Comparison of ENCODE assay signal across 8 cellular contexts in the genomic region with DNA sequence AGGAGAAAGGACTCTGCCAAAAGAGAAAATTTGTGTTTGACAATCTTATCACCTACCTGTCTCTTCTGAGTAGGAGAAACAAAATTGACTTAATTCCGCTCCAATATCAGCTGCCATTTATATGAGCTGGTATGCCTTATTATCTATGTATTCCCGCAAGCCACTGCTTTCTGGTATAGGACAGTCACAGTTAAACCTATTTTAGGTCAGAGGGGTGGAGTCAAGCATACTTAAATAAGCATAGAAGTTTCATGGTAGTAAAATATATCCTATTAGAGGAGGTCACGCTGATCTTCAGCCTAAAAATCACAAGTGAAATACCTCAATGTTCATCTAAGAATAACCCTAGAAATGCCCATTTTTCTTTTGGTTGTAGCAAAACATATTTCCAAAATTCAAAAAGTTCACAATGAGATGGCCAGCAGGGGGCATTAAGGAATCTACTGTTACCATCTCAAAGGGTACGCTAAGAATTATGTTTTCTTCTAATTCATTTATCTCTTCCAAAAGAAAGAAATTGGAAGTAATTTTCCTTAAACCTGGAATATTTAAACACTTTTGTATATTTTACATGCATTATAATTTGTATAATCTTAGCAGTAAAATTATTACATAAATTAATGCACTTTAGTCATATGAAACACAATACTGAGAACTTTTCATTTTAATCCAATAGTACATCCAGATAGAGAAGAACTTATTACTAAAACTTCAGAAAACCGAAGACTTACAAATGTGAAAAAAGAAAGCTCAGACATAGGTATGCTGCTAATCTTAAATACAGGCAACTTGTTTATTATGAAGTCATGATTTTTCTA. TPM values are rescaled to one million over a fixed set of nuclear protein-coding genes. Genes with fewer than 3 reads are reported as not detected.
DNase-seq lines count a peak whose midpoint lies in the region; ATAC-seq and TF ChIP-seq lines count a peak whose summit lies in the region.

No MANE protein-coding gene starts in this region.

- H3K36me3 ChIP-seq in skeletal muscle satellite cell (ENCODE audit: insufficient read depth, low read length) = no peaks in the 10 kb centered on the region

- H3K27me3 Mint-ChIP-seq in Calu3 (ENCODE audit: unreplicated experiment) = no peaks in the 10 kb centered on the region
- H3K27me3 Mint-ChIP-seq in activated CD4-positive, alpha-beta T cell treated with anti-CD3 and anti-CD28 coated beads, Interleukin-2, amount 10 ng/mL, durations not matched to agents 7 days and 5 days = no peaks in the 10 kb centered on the region

- no peaks in the 10 kb centered on the region for H3K9me3 ChIP-seq in skeletal muscle satellite cell (replicated peaks; ENCODE audit: low read length)

- H3K4me2 ChIP-seq in skeletal muscle satellite cell (ENCODE audit: low read length) = peak overlapping the region; percentile 23

- intact Hi-C loops in Calu3 (cut with micrococcal nuclease; ENCODE audit: unreplicated experiment) = no loop called here

- no peak overlapping the region for H3K4me3 ChIP-seq in skeletal muscle satellite cell (ENCODE audit: low read length)

- no peak for TF ChIP-seq CTCF in Calu3 (IDR thresholded peaks at IDR 0.05; ENCODE audit: unreplicated experiment)

- H3K4me1 ChIP-seq in skeletal muscle satellite cell (ENCODE audit: control insufficient read depth, insufficient read depth, low read length) = no peaks in the 10 kb centered on the region

- peaks cover 10% of the 10 kb centered on the region for H3K4me1 Mint-ChIP-seq in Calu3 (ENCODE audit: low read depth, unreplicated experiment)
- H3K4me1 Mint-ChIP-seq in activated CD4-positive, alpha-beta T cell treated with anti-CD3 and anti-CD28 coated beads, Interleukin-2, amount 10 ng/mL, durations not matched to agents 7 days and 5 days = peaks cover 20% of the 10 kb centered on the region

- CTCF ChIA-PET in Calu3 (lab: Charles Lee) = interaction anchor here (0.6 to 1.6 kb wide), 2 partner anchors 11 to 195 kb away, joined by 3 to 6 read pairs; a partner anchor contains a TSS
- CTCF ChIA-PET in activated CD4-positive, alpha-beta T cell treated with anti-CD3 and anti-CD28 coated beads, Interleukin-2, amount 10 ng/mL, durations not matched to agents 7 days and 5 days (lab: Charles Lee) = interaction anchor here (1.3 to 3.6 kb wide), 3 partner anchors 9 to 22 kb away, joined by 3 to 19 read pairs (median 5); a partner anchor contains a TSS

- H3K27ac Mint-ChIP-seq in Calu3 (ENCODE audit: unreplicated experiment) = no peak overlapping the region
- H3K27ac Mint-ChIP-seq in activated CD4-positive, alpha-beta T cell treated with anti-CD3 and anti-CD28 coated beads, Interleukin-2, amount 10 ng/mL, durations not matched to agents 7 days and 5 days = no peak overlapping the region

- POLR2A ChIA-PET in activated CD4-positive, alpha-beta T cell treated with anti-CD3 and anti-CD28 coated beads, Interleukin-2, amount 10 ng/mL, durations not matched to agents 7 days and 5 days (lab: Charles Lee) = no interaction called here

- BruUV-seq in Calu3 (replicated peaks; lab: Mats Ljungman, UMichigan) = no TSS peak

- ATAC-seq in HG03095 (IDR thresholded peaks at IDR 0.05; ENCODE audit: unreplicated experiment) (no peak), HG02870 (IDR thresholded peaks at IDR 0.05; ENCODE audit: unreplicated experiment) (no peak)

- no peak overlapping the region for H3K9ac ChIP-seq in skeletal muscle satellite cell (ENCODE audit: low read depth, low read length)

- H3K27me3 ChIP-seq in skeletal muscle satellite cell (ENCODE audit: control insufficient read depth, insufficient read depth, low read length) = no peaks in the 10 kb centered on the region

- no peaks in the 10 kb centered on the region for H3K9me3 Mint-ChIP-seq in Calu3 (ENCODE audit: low read depth, unreplicated experiment)
- peaks cover 2% of the 10 kb centered on the region for H3K9me3 Mint-ChIP-seq in activated CD4-positive, alpha-beta T cell treated with anti-CD3 and anti-CD28 coated beads, Interleukin-2, amount 10 ng/mL, durations not matched to agents 7 days and 5 days

- DNase-seq in Calu3 = peak; percentile 11
- peak; percentile 53 for DNase-seq in HT-29 (ENCODE audit: low spot score)
- peak; percentile 53 for DNase-seq in activated CD4-positive, alpha-beta T cell treated with anti-CD3 and anti-CD28 coated beads, Interleukin-2, amount 10 ng/mL, durations not matched to agents 7 days and 5 days
- DNase-seq in glomerular visceral epithelial cell (ENCODE audit: extremely low spot score) = peak; percentile 18
- DNase-seq in iPS-NIHi7 (ENCODE audit: extremely low spot score) = no peak

- no peak overlapping the region for H3K4me3 Mint-ChIP-seq in Calu3 (ENCODE audit: low read depth, unreplicated experiment)
- H3K4me3 Mint-ChIP-seq in activated CD4-positive, alpha-beta T cell treated with anti-CD3 and anti-CD28 coated beads, Interleukin-2, amount 10 ng/mL, durations not matched to agents 7 days and 5 days = no peak overlapping the region

- H3K36me3 Mint-ChIP-seq in Calu3 (ENCODE audit: insufficient read depth, unreplicated experiment) = no peaks in the 10 kb centered on the region
- H3K36me3 Mint-ChIP-seq in activated CD4-positive, alpha-beta T cell treated with anti-CD3 and anti-CD28 coated beads, Interleukin-2, amount 10 ng/mL, durations not matched to agents 7 days and 5 days (ENCODE audit: low read depth) = peaks cover 8% of the 10 kb centered on the region

RNA-seq across cellular contexts. Expression of a gene that starts 10.5 kb away (rescaled TPM):
- 28.9 and 31.2 TPM in 2 replicates for total RNA-seq in Calu3 (2022)
- total RNA-seq in HT-29 (2014; rRNA removed; shearing (Covaris generic)) = 20.2 and 32.4 TPM in 2 replicates
- 10 to 100 TPM; 24.3 to 24.7 TPM for total RNA-seq in activated CD4-positive, alpha-beta T cell treated with anti-CD3 and anti-CD28 coated beads, Interleukin-2, amount 10 ng/mL, durations not matched to agents 7 days and 5 days
- total RNA-seq in skeletal muscle satellite cell (2012; rRNA removed) = 29.4 and 29.5 TPM in 2 replicates

RNA-seq across cellular contexts. Expression of a gene that starts 11.2 kb away (rescaled TPM):
- 116 and 131 TPM in 2 replicates for total RNA-seq in Calu3 (2022)
- total RNA-seq in HT-29 (2014; rRNA removed; shearing (Covaris generic)) = 68.2 and 71.0 TPM in 2 replicates
- 100 to 1,000 TPM; 122 to 132 TPM for total RNA-seq in activated CD4-positive, alpha-beta T cell treated with anti-CD3 and anti-CD28 coated beads, Interleukin-2, amount 10 ng/mL, durations not matched to agents 7 days and 5 days
- total RNA-seq in skeletal muscle satellite cell (2012; rRNA removed) = 74.5 and 85.2 TPM in 2 replicates

RNA-seq across cellular contexts. Expression of a gene that starts 37.6 kb away (rescaled TPM):
- total RNA-seq in Calu3 (2022) = 8.5 and 9.1 TPM in 2 replicates
- total RNA-seq in HT-29 (2014; rRNA removed; shearing (Covaris generic)) = 1.8 and 4.6 TPM in 2 replicates
- 10 to 100 TPM; 14.8 to 15.8 TPM for total RNA-seq in activated CD4-positive, alpha-beta T cell treated with anti-CD3 and anti-CD28 coated beads, Interleukin-2, amount 10 ng/mL, durations not matched to agents 7 days and 5 days
- 10.3 and 16.0 TPM in 2 replicates for total RNA-seq in skeletal muscle satellite cell (2012; rRNA removed)

RNA-seq across cellular contexts. Expression of a gene that starts 42.5 kb away (rescaled TPM):
- 75.2 and 78.0 TPM in 2 replicates for total RNA-seq in Calu3 (2022)
- 49.1 and 61.6 TPM in 2 replicates for total RNA-seq in HT-29 (2014; rRNA removed; shearing (Covaris generic))
- 100 to 1,000 TPM; 116 to 135 TPM for total RNA-seq in activated CD4-positive, alpha-beta T cell treated with anti-CD3 and anti-CD28 coated beads, Interleukin-2, amount 10 ng/mL, durations not matched to agents 7 days and 5 days
- total RNA-seq in skeletal muscle satellite cell (2012; rRNA removed) = 88.2 and 108 TPM in 2 replicates
